31 cellular contexts compared by ENCODE assay signal in genomic region chr13:24860775-24861174, GRCh38.
A peak's percentile ranks its signal among the peaks of the same experiment; 100 is the strongest.
DNase-seq lines count a peak whose midpoint lies in the region; ATAC-seq and TF ChIP-seq lines count a peak whose summit lies in the region.
"Had no signal": no experiment of that assay in that cellular context is flagged by ENCODE, and none has a peak within 500 bp of the region (broad histone marks: within the 10 kb centered on the region; RNA-seq: fewer than 3 reads in every experiment).

No MANE protein-coding gene starts in this region.

- no peak overlapping the region for H3K4me3 ChIP-seq in endodermal cell (ENCODE audit: low read length)
- H3K4me3 ChIP-seq: A549; BLaER1; BLaER1 treated with 17β-estradiol and CSF1 and Interleukin-3, amounts not matched to agents 10 nM and 100 nM had no signal

- CTCF ChIA-PET in activated CD8-positive, alpha-beta T cell treated with anti-CD3 and anti-CD28 coated beads for 36 hours (lab: Charles Lee): interaction anchor here (1.1 kb wide), 1 partner anchor 135 kb away, joined by 3 read pairs; no protein-coding TSS in a partner anchor

- DNase-seq in left kidney (ENCODE audit: low read depth, low spot score): peak; percentile 58
- peak; percentile 13 for DNase-seq in nephron progenitor cell
- DNase-seq in endodermal cell: no peak
- DNase-seq in activated CD8-positive, alpha-beta T cell treated with anti-CD3 and anti-CD28 coated beads for 36 hours: no peak
- DNase-seq: 8988T; ACHN; AML-193; BE2C; C1 segment of cervical spinal cord; Caco-2; Calu3; CD4-positive, alpha-beta memory T cell; CD4-positive, alpha-beta T cell; CD4-positive, CD25-positive, alpha-beta regulatory T cell; CD8-positive, alpha-beta memory T cell; CD8-positive, alpha-beta T cell; COR-L47; DMS 273 treated with DMSO at 0.1 percent for 48 hours; DMS153; DMS53; DMS79; DMS79 treated with DMSO at 0.1 percent for 48 hours; DND-41; EL had no signal

- H3K27me3 Mint-ChIP-seq in nephron progenitor cell (ENCODE audit: low read depth, poor library complexity) (no peaks in the 10 kb centered on the region), endodermal cell (ENCODE audit: insufficient read depth) (no peaks in the 10 kb centered on the region)
- peaks cover 9% of the 10 kb centered on the region for H3K27me3 Mint-ChIP-seq in activated CD8-positive, alpha-beta T cell treated with anti-CD3 and anti-CD28 coated beads for 36 hours

- H3K4me1 Mint-ChIP-seq in nephron progenitor cell (no peaks in the 10 kb centered on the region), endodermal cell (peaks cover 12% of the 10 kb centered on the region)
- peaks cover 3% of the 10 kb centered on the region for H3K4me1 Mint-ChIP-seq in activated CD8-positive, alpha-beta T cell treated with anti-CD3 and anti-CD28 coated beads for 36 hours (ENCODE audit: low read depth)
- H3K4me1 Mint-ChIP-seq: B cell had no signal

- H3K36me3 ChIP-seq in endodermal cell (ENCODE audit: control insufficient read depth, insufficient read depth, low read length): no peaks in the 10 kb centered on the region
- H3K36me3 ChIP-seq: BE2C; BLaER1; BLaER1 treated with 17β-estradiol and CSF1 and Interleukin-3, amounts not matched to agents 10 nM and 100 nM had no signal

- POLR2A ChIA-PET in activated CD8-positive, alpha-beta T cell treated with anti-CD3 and anti-CD28 coated beads for 36 hours (lab: Charles Lee): no interaction called here

- no peak for ATAC-seq in activated CD8-positive, alpha-beta T cell treated with anti-CD3 and anti-CD28 coated beads for 36 hours
- ATAC-seq: A549; CD8-positive, alpha-beta T cell had no signal

- TF ChIP-seq CTCF in nephron progenitor cell (IDR thresholded peaks at IDR 0.05) (no peak), endodermal cell (conservative IDR thresholded peaks at IDR 0.05) (no peak)
- no peak for TF ChIP-seq CTCF in activated CD8-positive, alpha-beta T cell treated with anti-CD3 and anti-CD28 coated beads for 36 hours (IDR thresholded peaks at IDR 0.05)

- H3K4me1 ChIP-seq in endodermal cell (ENCODE audit: control insufficient read depth, insufficient read depth, low read length): peaks cover 4% of the 10 kb centered on the region
- H3K4me1 ChIP-seq: A549; BE2C; BLaER1; BLaER1 treated with 17β-estradiol and CSF1 and Interleukin-3, amounts not matched to agents 10 nM and 100 nM; Caco-2 had no signal

- no peak overlapping the region for H3K27ac Mint-ChIP-seq in nephron progenitor cell
- H3K27ac Mint-ChIP-seq in endodermal cell: no peak overlapping the region
- H3K27ac Mint-ChIP-seq in activated CD8-positive, alpha-beta T cell treated with anti-CD3 and anti-CD28 coated beads for 36 hours: no peak overlapping the region
- H3K27ac Mint-ChIP-seq: B cell; CD14-positive monocyte; CD4-positive, alpha-beta memory T cell; CD4-positive, alpha-beta T cell; CD4-positive, CD25-positive, alpha-beta regulatory T cell; CD8-positive, alpha-beta memory T cell; CD8-positive, alpha-beta T cell had no signal

- no peak overlapping the region for H3K27ac ChIP-seq in endodermal cell (ENCODE audit: low read depth, low read length)
- H3K27ac ChIP-seq: 22Rv1; A549; BLaER1; BLaER1 treated with 17β-estradiol and CSF1 and Interleukin-3, amounts not matched to agents 10 nM and 100 nM; C4-2B had no signal

- H3K9ac ChIP-seq in endodermal cell (ENCODE audit: extremely low read depth, low read length, poor library complexity, severe bottlenecking): no peak overlapping the region
- H3K9ac ChIP-seq: BLaER1; BLaER1 treated with 17β-estradiol and CSF1 and Interleukin-3, amounts not matched to agents 10 nM and 100 nM had no signal

- H3K27me3 ChIP-seq in endodermal cell (ENCODE audit: control insufficient read depth, insufficient read depth, low read length, poor library complexity, severe bottlenecking): no peaks in the 10 kb centered on the region
- H3K27me3 ChIP-seq: BLaER1; BLaER1 treated with 17β-estradiol and CSF1 and Interleukin-3, amounts not matched to agents 10 nM and 100 nM had no signal

- H3K36me3 Mint-ChIP-seq in nephron progenitor cell (ENCODE audit: low read depth) (no peaks in the 10 kb centered on the region), endodermal cell (ENCODE audit: low read depth) (no peaks in the 10 kb centered on the region)
- no peaks in the 10 kb centered on the region for H3K36me3 Mint-ChIP-seq in activated CD8-positive, alpha-beta T cell treated with anti-CD3 and anti-CD28 coated beads for 36 hours (ENCODE audit: low read depth)
- H3K36me3 Mint-ChIP-seq: CD14-positive monocyte; CD4-positive, alpha-beta memory T cell; CD4-positive, CD25-positive, alpha-beta regulatory T cell; CD8-positive, alpha-beta memory T cell; CD8-positive, alpha-beta T cell had no signal

- H3K9me3 ChIP-seq in endodermal cell (ENCODE audit: control insufficient read depth, low read length): no peaks in the 10 kb centered on the region
- H3K9me3 ChIP-seq: A549; BE2C; BLaER1; BLaER1 treated with 17β-estradiol and CSF1 and Interleukin-3, amounts not matched to agents 10 nM and 100 nM; Caco-2 had no signal

- H3K4me3 Mint-ChIP-seq in nephron progenitor cell (no peak overlapping the region), endodermal cell (no peak overlapping the region)
- H3K4me3 Mint-ChIP-seq in activated CD8-positive, alpha-beta T cell treated with anti-CD3 and anti-CD28 coated beads for 36 hours: no peak overlapping the region
- H3K4me3 Mint-ChIP-seq: B cell; CD14-positive monocyte; CD4-positive, alpha-beta memory T cell; CD4-positive, alpha-beta T cell; CD4-positive, CD25-positive, alpha-beta regulatory T cell; CD8-positive, alpha-beta memory T cell; CD8-positive, alpha-beta T cell had no signal

- 80 to 90% methylated on average over 1 to 4 of the region's 4 CpGs for WGBS in endodermal cell (ENCODE audit: insufficient coverage in 1 of 2, insufficient read length in 1 of 2), 2 experiments

- no peaks in the 10 kb centered on the region for H3K9me3 Mint-ChIP-seq in nephron progenitor cell
- H3K9me3 Mint-ChIP-seq in endodermal cell: no peaks in the 10 kb centered on the region
- no peaks in the 10 kb centered on the region for H3K9me3 Mint-ChIP-seq in activated CD8-positive, alpha-beta T cell treated with anti-CD3 and anti-CD28 coated beads for 36 hours
- H3K9me3 Mint-ChIP-seq: CD4-positive, alpha-beta memory T cell; CD4-positive, alpha-beta T cell; CD4-positive, CD25-positive, alpha-beta regulatory T cell; CD8-positive, alpha-beta memory T cell; CD8-positive, alpha-beta T cell had no signal

- intact Hi-C loops in activated CD8-positive, alpha-beta T cell treated with anti-CD3 and anti-CD28 coated beads for 36 hours (cut with micrococcal nuclease): no loop called here

Comparison
In these comparisons a context has a peak if more than half of its experiments do, and no peak if none do; other contexts are left out.
1. DNase-seq: peak in left kidney (single experiment) and nephron progenitor cell (single experiment); none in endodermal cell (single experiment) and activated CD8-positive, alpha-beta T cell treated with anti-CD3 and anti-CD28 coated beads for 36 hours (single experiment).